1 cellular context compared by ENCODE assay signal in genomic region chr4:109631709-109632108, GRCh38.
TF ChIP-seq lines count a peak whose summit lies in the region.

No MANE protein-coding gene starts in this region.

TF ChIP-seq in WTC11, 78 proteins besides CTCF, POLR2A, EP300 and RAD21 (continued from another document):
- TF ChIP-seq HMGA2 (CRISPR knock-in tag; IDR thresholded peaks at IDR 0.05): no peak
- TF ChIP-seq TEAD1 (CRISPR knock-in tag; IDR thresholded peaks at IDR 0.05): no peak
- no peak for TF ChIP-seq PREB (CRISPR knock-in tag; IDR thresholded peaks at IDR 0.05; ENCODE audit: borderline replicate concordance)
- no peak for TF ChIP-seq GTF2I (CRISPR knock-in tag; conservative IDR thresholded peaks at IDR 0.05)
- no peak for TF ChIP-seq EMX1 (CRISPR knock-in tag; IDR thresholded peaks at IDR 0.05)
- TF ChIP-seq NR3C1 (CRISPR knock-in tag; conservative IDR thresholded peaks at IDR 0.05; ENCODE audit: low read depth): no peak
